8 cellular contexts compared by ENCODE assay signal in the genomic region with DNA sequence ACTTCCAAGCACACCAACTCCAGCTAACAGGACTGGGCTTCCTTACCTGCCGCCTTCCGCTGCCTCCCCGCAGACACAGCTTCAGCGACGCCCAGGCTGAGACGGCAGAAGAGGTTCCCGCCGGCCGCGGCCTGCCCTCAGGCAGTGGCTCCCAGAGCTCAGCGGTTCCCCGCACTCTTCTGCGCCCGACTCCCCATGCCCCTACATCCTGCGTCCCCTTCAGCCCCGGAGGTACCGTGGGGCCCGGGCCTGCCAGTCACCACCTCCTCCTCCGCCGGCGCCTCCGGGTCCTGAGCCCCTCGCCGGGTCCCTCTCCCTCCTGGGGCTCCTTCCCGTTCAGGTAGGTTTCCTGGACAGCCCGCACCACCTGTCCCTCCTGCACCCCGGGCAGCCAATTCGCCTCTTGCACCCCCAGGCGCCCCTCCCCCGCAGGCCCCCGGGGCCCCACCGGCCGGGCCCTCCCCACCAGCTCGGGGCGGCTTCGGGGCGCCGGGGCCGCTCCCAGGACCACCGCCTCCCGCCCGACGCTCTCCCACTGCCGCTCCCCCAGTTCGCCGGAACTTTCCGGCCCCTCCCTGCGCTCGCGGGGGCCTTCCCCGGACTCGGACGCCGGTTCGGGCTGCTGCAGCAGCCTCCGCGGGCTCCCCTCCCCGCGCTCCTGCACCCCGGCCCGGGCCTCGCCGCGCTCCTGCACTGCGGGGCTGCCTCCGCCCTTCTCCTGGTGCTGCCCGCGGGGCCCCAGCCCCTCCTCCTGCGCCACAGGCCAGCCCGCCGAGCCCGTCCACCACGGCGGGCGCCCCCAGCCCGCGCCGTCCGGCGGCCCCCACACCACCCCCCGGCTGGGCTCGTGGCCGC. TPM values are rescaled to one million over a fixed set of nuclear protein-coding genes. Genes with fewer than 3 reads are reported as not detected.
A peak's percentile ranks its signal among the peaks of the same experiment; 100 is the strongest.
DNase-seq lines count a peak whose midpoint lies in the region; ATAC-seq and TF ChIP-seq lines count a peak whose summit lies in the region.

A gene (minus strand): TSS at position 113 of the 855 bp plus-strand sequence. CDS start 19,963 bp downstream, outside the sequence.

- peak within 1 kb of the TSS; percentile 76 for H3K4me3 ChIP-seq in OCI-LY7 (ENCODE audit: low read depth, low read length, poor library complexity, severe bottlenecking)
- peak within 1 kb of the TSS; percentile 37 to 89 (median 66) for H3K4me3 ChIP-seq in heart right ventricle

- H3K4me1 ChIP-seq in OCI-LY7 (ENCODE audit: insufficient read depth, low read length, poor library complexity, severe bottlenecking) (peaks cover 50% of the 10 kb centered on the region), heart right ventricle (peaks cover 12 to 60% (median 29%) of the 10 kb centered on the region in 9 donors)

- peaks cover 43% of the 10 kb centered on the region for H3K4me1 Mint-ChIP-seq in activated naive CD8-positive, alpha-beta T cell (ENCODE audit: low read depth)

- no TSS peak for BruUV-seq in OCI-LY7 (replicated peaks; lab: Mats Ljungman, UMichigan)

- peak within 1 kb of the TSS; percentile 87 for H3K27ac ChIP-seq in OCI-LY7 (ENCODE audit: low read depth, low read length, poor library complexity, severe bottlenecking)
- H3K27ac ChIP-seq in heart right ventricle = peak within 1 kb of the TSS; percentile 15 to 87 (median 44)

- CTCF ChIA-PET in OCI-LY7 (lab: Charles Lee; ENCODE audit: unreplicated experiment) = interaction anchor here (4.0 kb wide), 1 partner anchor 15 kb away, joined by 20 read pairs; no protein-coding TSS in a partner anchor

- in situ Hi-C loops in GM13976 (cut with MboI; ENCODE audit: low sequenced_read_pairs, unreplicated experiment) = no loop called here

- H3K9me2 ChIP-seq in OCI-LY7 (ENCODE audit: insufficient read depth, low read length) = no peaks in the 10 kb centered on the region

- H3K4me3 Mint-ChIP-seq in activated naive CD8-positive, alpha-beta T cell = peak within 1 kb of the TSS; percentile 91

- peaks cover 3% of the 10 kb centered on the region for H3K36me3 Mint-ChIP-seq in activated naive CD8-positive, alpha-beta T cell

- H3K79me2 ChIP-seq in OCI-LY7 (ENCODE audit: insufficient read depth, low read depth, low read length) = peaks cover 41% of the 10 kb centered on the region

- peak within 1 kb of the TSS; percentile 48; the same call in 1 of the 2 replicates for H2AFZ ChIP-seq in OCI-LY7 (ENCODE audit: low read length)

- WGBS in heart right ventricle, 2 donors = 1 to 2% methylated on average over 63 to 79 of the region's 83 CpGs

- TF ChIP-seq CTCF in GM13976 (IDR thresholded peaks at IDR 0.05; ENCODE audit: borderline replicate concordance, control extremely low read depth, extremely low read depth, insufficient read depth, missing control alignments) (no peak), OCI-LY7 (conservative IDR thresholded peaks at IDR 0.05; ENCODE audit: low read length) (no peak), heart right ventricle (IDR thresholded peaks at IDR 0.05) (no peak)

- intact Hi-C loops in OCI-LY7 (cut with micrococcal nuclease; ENCODE audit: unreplicated experiment) = loop anchor here (5.0 to 10.0 kb wide), 3 partner anchors 366 to 1221 kb away; a partner anchor contains a TSS
- intact Hi-C loops in heart right ventricle (cut with DNase I) = no loop called here

- POLR2A ChIA-PET in OCI-LY7 (lab: Charles Lee) = interaction anchor here (0.5 to 4.3 kb wide), 2 partner anchors 14 to 554 kb away, joined by 3 to 38 read pairs; no protein-coding TSS in a partner anchor

- H3K36me3 ChIP-seq in OCI-LY7 (ENCODE audit: insufficient read depth, low read length) (no peaks in the 10 kb centered on the region), heart right ventricle (no peaks in the 10 kb centered on the region)

- peak within 1 kb of the TSS; percentile 99 for H3K27ac Mint-ChIP-seq in activated naive CD8-positive, alpha-beta T cell

- ATAC-seq in HG02623 (IDR thresholded peaks at IDR 0.05; ENCODE audit: unreplicated experiment) = peak; percentile 16
- ATAC-seq in heart right ventricle = peak in 7 of 8 donors; percentile 2 to 21 (median 15)

- no peaks in the 10 kb centered on the region for H3K27me3 ChIP-seq in heart right ventricle

- H3K27me3 Mint-ChIP-seq in activated naive CD8-positive, alpha-beta T cell = no peaks in the 10 kb centered on the region

- H3K9me3 ChIP-seq in OCI-LY7 (ENCODE audit: low read length) (no peaks in the 10 kb centered on the region), heart right ventricle (no peaks in the 10 kb centered on the region)

- H4K20me1 ChIP-seq in OCI-LY7 (ENCODE audit: insufficient read depth, low read length) = no peaks in the 10 kb centered on the region

- H3K4me2 ChIP-seq in OCI-LY7 (ENCODE audit: low read length) = peak within 1 kb of the TSS; percentile 97

- DNase-seq in GM13976 (ENCODE audit: low spot score) (peak; percentile 65), OCI-LY7 (ENCODE audit: low spot score) (peak; percentile 60), heart right ventricle (peak in 1 of 2 donors; percentile 46), retina (peak; percentile 24), HPDE6-E6E7 (ENCODE audit: extremely low spot score) (no peak), cortex of kidney (lab: John Stamatoyannopoulos, UW) (no peak)

- H3K9me3 Mint-ChIP-seq in activated naive CD8-positive, alpha-beta T cell (ENCODE audit: low read depth) = no peaks in the 10 kb centered on the region

RNA-seq across cellular contexts. Expression of the gene that starts here (rescaled TPM):
- total RNA-seq in OCI-LY7 (2014; rRNA removed; shearing (Covaris generic)) = 32.9 and 43.6 TPM in 2 replicates
- total RNA-seq in OCI-LY7 (2022) (92.1 and 103 TPM in 2 replicates), heart right ventricle (10 to 100 TPM; 17.6 to 47.3 (median 32.2) TPM)
- polyA plus RNA-seq in heart right ventricle = 10 to 100 TPM; 31.3 to 48.3 TPM

Comparison
In these comparisons a context has a peak if more than half of its experiments do, and no peak if none do; other contexts are left out.
1. DNase-seq: peak in GM13976 (single experiment), OCI-LY7 (single experiment) and retina (single experiment); none in HPDE6-E6E7 (single experiment) and cortex of kidney (single experiment).